Comparison of ENCODE assay signal across 1 cellular context in genomic region chr7:121909721-121910359, GRCh38.
TF ChIP-seq lines count a peak whose summit lies in the region.

No MANE protein-coding gene starts in this region.

TF ChIP-seq in GM23338, 12 proteins besides CTCF, POLR2A, EP300 and RAD21 (continued from another document):
- no peak for TF ChIP-seq REST (IDR thresholded peaks at IDR 0.05; ENCODE audit: unreplicated experiment)
- no peak for TF ChIP-seq ZNF462 (CRISPR knock-in tag; IDR thresholded peaks at IDR 0.05)
- no peak for TF ChIP-seq POLR2AphosphoS5 (IDR thresholded peaks at IDR 0.05; ENCODE audit: low read depth)
- TF ChIP-seq ZNF114 (CRISPR knock-in tag; IDR thresholded peaks at IDR 0.05) = no peak
